Comparison of ENCODE assay signal across 13 cellular contexts in the genomic region with DNA sequence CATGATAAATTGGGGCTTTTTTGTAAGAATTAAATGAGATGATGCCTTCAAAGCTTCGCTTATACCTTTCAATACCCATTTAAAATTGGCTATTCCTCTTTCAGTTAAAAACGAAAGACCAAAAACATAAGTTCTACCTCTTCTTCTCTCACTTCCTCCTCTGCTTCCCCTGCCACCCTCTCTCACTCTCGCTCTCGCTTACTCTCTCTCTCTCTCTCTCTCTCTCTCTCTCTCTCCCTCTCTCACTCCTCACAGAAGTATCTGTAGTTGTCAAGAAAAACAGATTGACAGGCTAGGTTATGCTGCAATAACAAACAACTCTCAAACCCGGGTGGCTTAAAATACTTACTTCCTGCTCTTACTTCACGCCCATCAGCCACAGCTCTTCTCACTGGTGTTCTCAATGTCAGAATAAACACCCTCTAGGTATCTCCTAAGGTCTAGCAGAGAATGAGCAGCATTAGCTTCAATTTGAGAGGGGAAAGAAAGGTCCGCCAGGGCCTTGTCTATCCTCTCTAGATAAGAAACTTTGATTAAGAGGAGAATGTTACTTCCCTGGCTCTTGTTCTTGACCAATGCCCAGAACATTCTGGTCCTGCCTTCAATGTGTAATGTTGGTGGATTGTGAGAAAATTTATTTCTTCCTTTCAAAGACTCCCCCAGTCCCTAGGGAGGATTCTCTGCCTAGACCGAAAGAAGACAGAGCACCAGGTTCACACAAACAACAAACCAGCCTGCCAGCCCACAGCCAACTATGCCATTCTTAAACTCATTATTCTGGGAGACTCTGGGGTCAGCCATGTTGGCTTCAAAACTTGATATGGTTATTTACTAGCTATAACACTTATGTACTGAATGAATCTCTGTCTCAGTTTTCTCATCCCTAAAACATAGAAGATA.
A peak's percentile ranks its signal among the peaks of the same experiment; 100 is the strongest.
DNase-seq lines count a peak whose midpoint lies in the region; ATAC-seq, FAIRE-seq and TF ChIP-seq lines count a peak whose summit lies in the region.
"Had no signal": no experiment of that assay in that cellular context is flagged by ENCODE, and none has a peak within 500 bp of the region (broad histone marks: within the 10 kb centered on the region; RNA-seq: fewer than 3 reads in every experiment).

No MANE protein-coding gene starts in this region.

- FAIRE-seq in GM19239 (lab: Jason Lieb, UNC) = peak; percentile 45
- FAIRE-seq in RCC 7860 (lab: Jason Lieb, UNC) = no peak
- FAIRE-seq: urothelium cell line had no signal

- no peak for DNase-seq in GM19239 (ENCODE audit: insufficient read length, low spot score)
- DNase-seq in omental fat pad (ENCODE audit: low spot score) = no peak
- DNase-seq in stimulated activated naive CD4-positive, alpha-beta T cell (lab: John Stamatoyannopoulos, UW) = no peak
- no peak for DNase-seq in HEK293T (ENCODE audit: extremely low spot score)
- DNase-seq in RCC 7860 (ENCODE audit: low spot score) = no peak
- no peak for DNase-seq in NCI-H524 treated with DMSO at 0.1 percent for 48 hours (lab: John Stamatoyannopoulos, UW)
- DNase-seq: KG1, midbrain, NCI-H510A, right cardiac atrium had no signal

- TF ChIP-seq CTCF in omental fat pad (IDR thresholded peaks at IDR 0.05) = no peak

- ATAC-seq in HG02642 (IDR thresholded peaks at IDR 0.05; ENCODE audit: poor library complexity, unreplicated experiment) (peak; percentile 87), HG03432 (IDR thresholded peaks at IDR 0.05; ENCODE audit: unreplicated experiment) (peak; percentile 90), omental fat pad (ENCODE audit: low FRiP score) (peak; percentile 51)
- ATAC-seq: right cardiac atrium had no signal

- CTCF ChIA-PET in HEK293T (lab: Yijun Ruan, JAX) = interaction anchor here (0.7 kb wide), 1 partner anchor 14 kb away, joined by 5 read pairs; no protein-coding TSS in a partner anchor

- POLR2A ChIA-PET in HEK293T (lab: Yijun Ruan, JAX) = no interaction called here

TF ChIP-seq in HEK293T, 16 proteins besides CTCF, POLR2A, EP300 and RAD21:
- TF ChIP-seq ELF4 (IDR thresholded peaks at IDR 0.05) (no peak), HDGF (IDR thresholded peaks at IDR 0.05; ENCODE audit: borderline replicate concordance) (no peak), TARDBP (IDR thresholded peaks at IDR 0.05) (no peak), FOXA1 (IDR thresholded peaks at IDR 0.05) (no peak), L3MBTL2 (conservative IDR thresholded peaks at IDR 0.05) (no peak), ARNT (IDR thresholded peaks at IDR 0.05) (no peak), CTBP1 (IDR thresholded peaks at IDR 0.05; ENCODE audit: borderline replicate concordance) (no peak), LEF1 (IDR thresholded peaks at IDR 0.05; ENCODE audit: borderline replicate concordance) (no peak)
- TF ChIP-seq, protein P1, sequence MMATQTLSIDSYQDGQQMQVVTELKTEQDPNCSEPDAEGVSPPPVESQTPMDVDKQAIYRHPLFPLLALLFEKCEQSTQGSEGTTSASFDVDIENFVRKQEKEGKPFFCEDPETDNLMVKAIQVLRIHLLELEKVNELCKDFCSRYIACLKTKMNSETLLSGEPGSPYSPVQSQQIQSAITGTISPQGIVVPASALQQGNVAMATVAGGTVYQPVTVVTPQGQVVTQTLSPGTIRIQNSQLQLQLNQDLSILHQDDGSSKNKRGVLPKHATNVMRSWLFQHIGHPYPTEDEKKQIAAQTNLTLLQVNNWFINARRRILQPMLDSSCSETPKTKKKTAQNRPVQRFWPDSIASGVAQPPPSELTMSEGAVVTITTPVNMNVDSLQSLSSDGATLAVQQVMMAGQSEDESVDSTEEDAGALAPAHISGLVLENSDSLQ (IDR thresholded peaks at IDR 0.05) = no peak
